In genomic region chr15:100111103-100112060, GRCh38 we compare ENCODE assay signal across 9 cellular contexts.
DNase-seq lines count a peak whose midpoint lies in the region; ATAC-seq, FAIRE-seq and TF ChIP-seq lines count a peak whose summit lies in the region.
"Had no signal": no experiment of that assay in that cellular context is flagged by ENCODE, and none has a peak within 500 bp of the region (broad histone marks: within the 10 kb centered on the region; RNA-seq: fewer than 3 reads in every experiment).

No MANE protein-coding gene starts in this region.

- H3K4me1 ChIP-seq in thymus (ENCODE audit: control insufficient read depth, insufficient read depth, low read length), result no peaks in the 10 kb centered on the region
- peaks cover 9% of the 10 kb centered on the region for H3K4me1 ChIP-seq in effector memory CD4-positive, alpha-beta T cell (ENCODE audit: control insufficient read depth, insufficient read depth, low read length, poor library complexity, severe bottlenecking)

- TF ChIP-seq CTCF in bronchial epithelial cell (IDR thresholded peaks at IDR 0.05; ENCODE audit: insufficient read depth, low read length, severe bottlenecking), result no peak

- H3K27me3 ChIP-seq in bronchial epithelial cell (ENCODE audit: control insufficient read depth, insufficient read depth, low read length) (no peaks in the 10 kb centered on the region), thymus (ENCODE audit: control insufficient read depth, insufficient read depth) (no peaks in the 10 kb centered on the region)
- H3K27me3 ChIP-seq in effector memory CD4-positive, alpha-beta T cell (replicated peaks; ENCODE audit: control insufficient read depth, insufficient read depth, low read length, poor library complexity, severe bottlenecking), result no peaks in the 10 kb centered on the region

- FAIRE-seq in H54 (lab: Jason Lieb, UNC), result no peak
- peak; percentile 73 for FAIRE-seq in bronchial epithelial cell (lab: Jason Lieb, UNC)

- WGBS in thymus, result 63% methylated on average over 15 of the region's 15 CpGs

- H3K4me3 ChIP-seq in bronchial epithelial cell (ENCODE audit: low read depth, low read length), result no peak overlapping the region
- no peak overlapping the region for H3K4me3 ChIP-seq in thymus (ENCODE audit: low read length)
- no peak overlapping the region for H3K4me3 ChIP-seq in effector memory CD4-positive, alpha-beta T cell (ENCODE audit: insufficient read depth, low read depth, low read length, poor library complexity, severe bottlenecking)

- peak overlapping the region; percentile 46 for H3K27ac ChIP-seq in thymus (ENCODE audit: low read depth)
- H3K27ac ChIP-seq in effector memory CD4-positive, alpha-beta T cell (ENCODE audit: insufficient read depth, low read length, poor library complexity, severe bottlenecking), result no peak overlapping the region
- H3K27ac ChIP-seq: KMS-11 had no signal

- no peak for ATAC-seq in HG03378 (IDR thresholded peaks at IDR 0.05; ENCODE audit: unreplicated experiment)

- no peak for TF ChIP-seq POLR2A in H54 (IDR thresholded peaks at IDR 0.05; ENCODE audit: low read depth, low read length)

- H3K36me3 ChIP-seq in bronchial epithelial cell (ENCODE audit: control insufficient read depth, insufficient read depth, low read length), result no peaks in the 10 kb centered on the region
- peaks cover 5% of the 10 kb centered on the region for H3K36me3 ChIP-seq in thymus (ENCODE audit: control insufficient read depth, insufficient read depth)
- no peaks in the 10 kb centered on the region for H3K36me3 ChIP-seq in effector memory CD4-positive, alpha-beta T cell (ENCODE audit: control insufficient read depth, insufficient read depth, low read length)

- peak; percentile 41 for DNase-seq in H54 (ENCODE audit: insufficient read length, low spot score)
- DNase-seq in RPMI7951 (ENCODE audit: low read depth), result peak; percentile 96
- DNase-seq in bronchial epithelial cell (ENCODE audit: low read depth), result peak; percentile 79
- peak; percentile 31 for DNase-seq in midbrain (lab: John Stamatoyannopoulos, UW)
- no peak for DNase-seq in GDM1 (lab: John Stamatoyannopoulos, UW)
- DNase-seq in effector memory CD4-positive, alpha-beta T cell, result no peak

- no peaks in the 10 kb centered on the region for H3K9me3 ChIP-seq in thymus (ENCODE audit: control insufficient read depth)
- H3K9me3 ChIP-seq in effector memory CD4-positive, alpha-beta T cell (ENCODE audit: control insufficient read depth, low read length), result no peaks in the 10 kb centered on the region

Comparison
In these comparisons a context has a peak if more than half of its experiments do, and no peak if none do; other contexts are left out.
1. DNase-seq: peak in H54 (single experiment), RPMI7951 (single experiment), bronchial epithelial cell (single experiment) and midbrain (single experiment); none in GDM1 (single experiment) and effector memory CD4-positive, alpha-beta T cell (0 of 3).